9 cellular contexts compared by ENCODE assay signal in the genomic region with DNA sequence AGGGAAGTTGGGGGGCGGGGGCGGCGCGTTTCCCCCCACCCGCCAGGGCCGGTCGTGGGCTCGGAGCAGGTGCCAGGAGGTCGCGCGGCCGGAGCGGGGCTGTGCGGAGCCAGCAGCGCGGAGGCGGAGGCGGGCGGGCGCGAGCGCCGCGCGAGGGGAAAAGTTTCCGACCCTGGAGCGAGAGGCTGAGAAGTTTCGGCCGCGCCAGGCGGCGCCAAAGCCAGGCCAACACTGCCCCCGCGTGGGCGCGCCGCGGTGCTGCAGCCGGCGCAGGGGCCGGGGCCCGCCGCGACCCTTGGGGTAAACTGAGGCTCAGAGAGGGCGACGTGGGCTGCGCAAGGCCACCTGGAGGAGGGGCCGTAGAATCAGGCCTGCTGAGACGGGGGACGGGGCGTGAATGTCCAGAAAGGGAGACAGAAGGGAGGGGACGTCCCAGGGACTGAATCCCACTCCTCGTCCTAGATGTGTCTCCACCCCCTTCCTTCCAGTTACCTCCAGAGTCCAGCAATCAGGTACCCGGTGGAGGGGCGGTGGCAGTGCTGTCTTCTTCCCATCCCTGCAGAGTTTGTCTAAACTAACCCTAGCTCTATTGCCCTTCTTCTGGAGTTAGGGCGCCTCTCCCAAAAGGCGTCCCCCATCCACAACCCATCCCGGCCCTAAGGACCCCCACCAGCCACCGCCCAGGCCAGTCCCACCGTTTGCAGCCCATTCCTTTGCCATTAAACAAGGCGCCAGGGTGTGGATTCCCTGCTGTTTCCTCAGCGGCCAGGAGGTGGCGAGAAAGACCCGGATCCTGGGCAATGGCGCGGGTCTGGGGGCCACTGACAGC. TPM values are rescaled to one million over a fixed set of nuclear protein-coding genes. Genes with fewer than 3 reads are reported as not detected.
DNase-seq lines count a peak whose midpoint lies in the region; ATAC-seq and TF ChIP-seq lines count a peak whose summit lies in the region.
"Had no signal": no experiment of that assay in that cellular context is flagged by ENCODE, and none has a peak within 500 bp of the region (broad histone marks: within the 10 kb centered on the region; RNA-seq: fewer than 3 reads in every experiment).

No MANE protein-coding gene starts in this region.

- H3K4me1 Mint-ChIP-seq in HFFc6 (ENCODE audit: low read depth), result peaks cover 33% of the 10 kb centered on the region
- peaks cover 19% of the 10 kb centered on the region for H3K4me1 Mint-ChIP-seq in memory B cell

- H3K4me3 Mint-ChIP-seq in HFFc6 (peak overlapping the region; percentile 88), memory B cell (peak overlapping the region; percentile 83)

- TF ChIP-seq CTCF in HFFc6 (IDR thresholded peaks at IDR 0.05), result peak; percentile 96

- H3K27ac Mint-ChIP-seq in HFFc6 (peak overlapping the region; percentile 82), memory B cell (no peak overlapping the region)

- H3K9me3 Mint-ChIP-seq in HFFc6 (no peaks in the 10 kb centered on the region), memory B cell (no peaks in the 10 kb centered on the region)

- H3K36me3 Mint-ChIP-seq in HFFc6 (ENCODE audit: low read depth) (no peaks in the 10 kb centered on the region), memory B cell (no peaks in the 10 kb centered on the region)

- peak; percentile 73 for ATAC-seq in memory B cell (ENCODE audit: low read depth)
- no peak for ATAC-seq in HG03571 (IDR thresholded peaks at IDR 0.05; ENCODE audit: unreplicated experiment)

- H3K27me3 Mint-ChIP-seq in HFFc6 (ENCODE audit: insufficient read depth), result no peaks in the 10 kb centered on the region; the same call in 1 of the 2 replicates
- H3K27me3 Mint-ChIP-seq in memory B cell, result no peaks in the 10 kb centered on the region

- DNase-seq in DMS 273 treated with DMSO at 0.1 percent for 48 hours (lab: John Stamatoyannopoulos, UW) (peak; percentile 16), HFFc6 (peak; percentile 49), NCI-H774 (lab: John Stamatoyannopoulos, UW) (peak; percentile 45), memory B cell (ENCODE audit: low spot score in 2 of 2) (peak; percentile 62 to 77)
- DNase-seq in activated CD8-positive, alpha-beta memory T cell treated with anti-CD3 and anti-CD28 coated beads for 24 hours, result peak; percentile 89
- peak; percentile 62 for DNase-seq in effector CD4-positive, alpha-beta T cell
- peak; percentile 65 for DNase-seq in stimulated activated CD8-positive, alpha-beta memory T cell treated with anti-CD3 and anti-CD28 coated beads, Interleukin-12 subunit alpha, Interleukin-12 subunit beta, amount 100 ng/mL, for 4 hours (ENCODE audit: low read depth)

RNA-seq across cellular contexts. Expression of gene C9orf50, which starts 10.2 kb away (rescaled TPM):
- total RNA-seq in HFFc6 (2021; fragmentation: NEBNext Ultra II Directional; extraction: Animal tissue kit (Norgen Biotek cat#: 25700)), result under 1 TPM in 2 of 6 experiments, not detected in 4; 0.14 to 0.20 TPM
- total RNA-seq: glomerular endothelial cell had no signal

RNA-seq across cellular contexts. Expression of gene NTMT1, which starts 15.3 kb away (rescaled TPM):
- total RNA-seq in HFFc6 (2021; fragmentation: NEBNext Ultra II Directional; extraction: Animal tissue kit (Norgen Biotek cat#: 25700)), result 10 to 100 TPM; 81.6 to 90.0 (median 87.7) TPM

RNA-seq across cellular contexts. Expression of gene ASB6, which starts 31.3 kb away (rescaled TPM):
- 10 to 100 TPM; 28.9 to 33.1 (median 30.6) TPM for total RNA-seq in HFFc6 (2021; fragmentation: NEBNext Ultra II Directional; extraction: Animal tissue kit (Norgen Biotek cat#: 25700))

RNA-seq across cellular contexts. Expression of gene PRRX2, which starts 54.8 kb away (rescaled TPM):
- 100 to 1,000 TPM in 4 of 6 experiments, 10 to 100 TPM in 2; 34.0 to 113 (median 102) TPM for total RNA-seq in HFFc6 (2021; fragmentation: NEBNext Ultra II Directional; extraction: Animal tissue kit (Norgen Biotek cat#: 25700))
- total RNA-seq: glomerular endothelial cell had no signal

Comparison
In these comparisons a context has a peak if more than half of its experiments do, and no peak if none do; other contexts are left out.
1. DNase-seq: peak in every context shown above with its lines; median percentile 89 in activated CD8-positive, alpha-beta memory T cell treated with anti-CD3 and anti-CD28 coated beads for 24 hours; 70 in memory B cell; 65 in stimulated activated CD8-positive, alpha-beta memory T cell treated with anti-CD3 and anti-CD28 coated beads, Interleukin-12 subunit alpha, Interleukin-12 subunit beta, amount 100 ng/mL, for 4 hours; 62 in effector CD4-positive, alpha-beta T cell; 49 in HFFc6; 45 in NCI-H774; 16 in DMS 273 treated with DMSO at 0.1 percent for 48 hours.